In genomic region chr9:114426046-114426948, GRCh38 we compare ENCODE assay signal across 2 cellular contexts.
TF ChIP-seq lines count a peak whose summit lies in the region.

No MANE protein-coding gene starts in this region.

TF ChIP-seq in IMR-90, 13 proteins besides CTCF, POLR2A, EP300 and RAD21:
- TF ChIP-seq FOS (IDR thresholded peaks at IDR 0.05; ENCODE audit: low read depth, low read length) (no peak), CHD1 (IDR thresholded peaks at IDR 0.05; ENCODE audit: low read depth, low read length) (no peak), USF2 (IDR thresholded peaks at IDR 0.05; ENCODE audit: low read depth, low read length) (no peak), MAFK (IDR thresholded peaks at IDR 0.05; ENCODE audit: low read depth, low read length) (no peak), ELK1 (IDR thresholded peaks at IDR 0.05; ENCODE audit: borderline replicate concordance, low read depth, low read length) (no peak), BHLHE40 (IDR thresholded peaks at IDR 0.05; ENCODE audit: low read depth, low read length) (no peak), SMC3 (IDR thresholded peaks at IDR 0.05; ENCODE audit: low read depth, low read length) (no peak), RFX5 (IDR thresholded peaks at IDR 0.05; ENCODE audit: low read depth, low read length) (no peak), RCOR1 (IDR thresholded peaks at IDR 0.05; ENCODE audit: insufficient replicate concordance, low read length) (no peak), MXI1 (IDR thresholded peaks at IDR 0.05; ENCODE audit: borderline replicate concordance, low read depth, low read length) (no peak), CEBPB (IDR thresholded peaks at IDR 0.05; ENCODE audit: low read depth, low read length) (no peak), MAZ (IDR thresholded peaks at IDR 0.05; ENCODE audit: borderline replicate concordance, low read depth, low read length) (no peak), NFE2L2 (IDR thresholded peaks at IDR 0.05; ENCODE audit: low read depth, low read length) (no peak)

TF ChIP-seq in H1, 55 proteins besides CTCF, POLR2A, EP300 and RAD21:
- TF ChIP-seq POLR2AphosphoS5 (IDR thresholded peaks at IDR 0.05; ENCODE audit: low read depth, low read length), result no peak
